In the genomic region with DNA sequence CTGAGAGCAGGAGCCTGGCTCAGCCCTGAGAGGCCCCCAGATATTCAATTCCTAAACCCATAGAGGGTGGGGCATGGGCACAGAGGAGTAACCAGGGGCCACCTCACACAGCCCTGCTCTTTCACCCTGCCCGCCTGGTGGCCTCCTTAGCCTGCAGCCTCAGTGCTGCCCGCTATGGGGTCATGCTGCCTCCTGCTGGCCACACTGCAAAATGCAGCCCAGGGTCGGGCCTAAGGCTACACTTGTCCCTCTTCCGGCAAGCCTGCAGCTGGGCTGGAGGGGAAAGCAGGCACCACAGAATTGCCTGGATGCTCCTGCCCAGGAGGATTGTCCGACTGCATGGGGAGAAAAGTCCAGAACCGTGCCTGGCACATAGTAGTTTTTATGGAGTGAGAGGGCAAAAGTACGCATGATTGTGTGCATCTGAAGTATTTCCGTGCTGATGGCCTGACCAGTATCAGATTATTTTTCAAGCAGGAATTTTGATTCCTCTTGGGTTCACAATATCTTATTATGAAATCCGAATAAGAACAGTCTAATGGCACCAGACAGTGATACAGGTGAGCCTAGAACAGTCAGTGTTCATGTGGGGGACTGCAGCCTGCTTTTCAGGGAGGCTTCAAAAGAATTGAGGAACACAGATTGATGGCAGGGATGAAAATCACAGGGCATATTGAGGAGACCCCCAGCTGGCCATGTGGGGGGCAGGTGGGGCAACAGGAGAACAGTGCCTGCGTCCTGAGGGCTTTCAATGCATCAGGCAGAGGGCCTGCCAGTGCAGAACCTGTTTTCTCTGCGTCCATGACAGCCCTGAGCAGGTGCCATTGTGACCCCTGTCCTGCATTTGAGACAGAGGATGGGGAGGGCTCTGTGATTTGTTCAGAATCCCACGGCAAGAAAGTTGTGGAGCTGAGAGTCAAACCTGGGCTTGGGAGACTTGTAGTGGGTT, we compare ENCODE assay signal across 8 cellular contexts. TPM values are rescaled to one million over a fixed set of nuclear protein-coding genes. Genes with fewer than 3 reads are reported as not detected.
DNase-seq lines count a peak whose midpoint lies in the region; ATAC-seq and TF ChIP-seq lines count a peak whose summit lies in the region.

No MANE protein-coding gene starts in this region.

- peak; percentile 51 for ATAC-seq in GM21619 (IDR thresholded peaks at IDR 0.05; ENCODE audit: unreplicated experiment)
- ATAC-seq in naive thymus-derived CD8-positive, alpha-beta T cell = peak; percentile 82 to 84
- peak; percentile 83 for ATAC-seq in stimulated activated effector memory CD8-positive, alpha-beta T cell treated with anti-CD3 and anti-CD28 coated beads, Interleukin-12 subunit alpha, Interleukin-12 subunit beta, amount 100 ng/mL, for 72 hours

- H3K4me3 Mint-ChIP-seq in Calu3 (ENCODE audit: low read depth, unreplicated experiment) = no peak overlapping the region
- no peak overlapping the region for H3K4me3 Mint-ChIP-seq in naive thymus-derived CD8-positive, alpha-beta T cell
- no peak overlapping the region for H3K4me3 Mint-ChIP-seq in stimulated activated effector memory CD8-positive, alpha-beta T cell treated with anti-CD3 and anti-CD28 coated beads, Interleukin-12 subunit alpha, Interleukin-12 subunit beta, amount 100 ng/mL, for 72 hours

- no peak for TF ChIP-seq POLR2A in erythroblast (IDR thresholded peaks at IDR 0.05; ENCODE audit: low read length)

- intact Hi-C loops in Calu3 (cut with micrococcal nuclease; ENCODE audit: unreplicated experiment) = loop anchor here (2.0 kb wide), 2 partner anchors 403 to 421 kb away; no protein-coding TSS in a partner anchor

- no TSS peak for BruUV-seq in Calu3 (replicated peaks; lab: Mats Ljungman, UMichigan)

- H3K27ac Mint-ChIP-seq in Calu3 (ENCODE audit: unreplicated experiment) = no peak overlapping the region
- peak overlapping the region in 5 of 10 donors; percentile 22 to 52 (median 39) for H3K27ac Mint-ChIP-seq in naive thymus-derived CD8-positive, alpha-beta T cell
- no peak overlapping the region for H3K27ac Mint-ChIP-seq in stimulated activated effector memory CD8-positive, alpha-beta T cell treated with anti-CD3 and anti-CD28 coated beads, Interleukin-12 subunit alpha, Interleukin-12 subunit beta, amount 100 ng/mL, for 72 hours

- H3K36me3 Mint-ChIP-seq in Calu3 (ENCODE audit: insufficient read depth, unreplicated experiment) = no peaks in the 10 kb centered on the region
- H3K36me3 Mint-ChIP-seq in naive thymus-derived CD8-positive, alpha-beta T cell = no peaks in the 10 kb centered on the region
- no peaks in the 10 kb centered on the region for H3K36me3 Mint-ChIP-seq in stimulated activated effector memory CD8-positive, alpha-beta T cell treated with anti-CD3 and anti-CD28 coated beads, Interleukin-12 subunit alpha, Interleukin-12 subunit beta, amount 100 ng/mL, for 72 hours

- POLR2A ChIA-PET in naive thymus-derived CD8-positive, alpha-beta T cell (lab: Charles Lee) = interaction anchor here (1.4 to 3.5 kb wide), 2 partner anchors 12 to 402 kb away, joined by 4 to 26 read pairs; no protein-coding TSS in a partner anchor

- H3K9me3 Mint-ChIP-seq in Calu3 (ENCODE audit: low read depth, unreplicated experiment) = no peaks in the 10 kb centered on the region
- no peaks in the 10 kb centered on the region for H3K9me3 Mint-ChIP-seq in naive thymus-derived CD8-positive, alpha-beta T cell
- H3K9me3 Mint-ChIP-seq in stimulated activated effector memory CD8-positive, alpha-beta T cell treated with anti-CD3 and anti-CD28 coated beads, Interleukin-12 subunit alpha, Interleukin-12 subunit beta, amount 100 ng/mL, for 72 hours = no peaks in the 10 kb centered on the region

- DNase-seq in Calu3 (peak; percentile 83), NCI-H460 (ENCODE audit: extremely low read depth, low read depth) (peak; percentile 40), erythroblast (lab: John Stamatoyannopoulos, UW) (peak; percentile 70 to 83), NCI-H2171 treated with DMSO at 0.1 percent for 48 hours (lab: John Stamatoyannopoulos, UW) (no peak)
- DNase-seq in activated CD8-positive, alpha-beta memory T cell treated with anti-CD3 and anti-CD28 coated beads, Interleukin-2, amount 50 U/mL, for 1 hour (ENCODE audit: extremely low read depth) = peak; percentile 44
- peak; percentile 70 to 91 (median 84) for DNase-seq in naive thymus-derived CD8-positive, alpha-beta T cell
- peak; percentile 86 to 93 for DNase-seq in stimulated activated effector memory CD8-positive, alpha-beta T cell treated with anti-CD3 and anti-CD28 coated beads, Interleukin-12 subunit alpha, Interleukin-12 subunit beta, amount 100 ng/mL, for 72 hours (ENCODE audit: low spot score in 2 of 2)

- peak; percentile 87 for TF ChIP-seq CTCF in Calu3 (IDR thresholded peaks at IDR 0.05; ENCODE audit: unreplicated experiment)

- H3K4me1 Mint-ChIP-seq in Calu3 (ENCODE audit: low read depth, unreplicated experiment) = no peaks in the 10 kb centered on the region
- peaks cover 10 to 42% (median 31%) of the 10 kb centered on the region in 4 donors for H3K4me1 Mint-ChIP-seq in naive thymus-derived CD8-positive, alpha-beta T cell
- H3K4me1 Mint-ChIP-seq in stimulated activated effector memory CD8-positive, alpha-beta T cell treated with anti-CD3 and anti-CD28 coated beads, Interleukin-12 subunit alpha, Interleukin-12 subunit beta, amount 100 ng/mL, for 72 hours = peaks cover 10% of the 10 kb centered on the region

- CTCF ChIA-PET in Calu3 (lab: Charles Lee) = interaction anchor here (1.2 kb wide), 1 partner anchor 113 kb away, joined by 9 read pairs; no protein-coding TSS in a partner anchor

- no peaks in the 10 kb centered on the region for H3K27me3 Mint-ChIP-seq in Calu3 (ENCODE audit: unreplicated experiment)
- H3K27me3 Mint-ChIP-seq in naive thymus-derived CD8-positive, alpha-beta T cell = no peaks in the 10 kb centered on the region

RNA-seq across cellular contexts. Expression of gene ALPP, which starts 51.2 kb away (rescaled TPM):
- not detected in 2 replicates for total RNA-seq in Calu3 (2022)
- total RNA-seq in NCI-H460 (2014; rRNA removed; shearing (Covaris generic)) = not detected in 2 replicates
- not detected in 2 replicates for polyA plus RNA-seq in NCI-H460 (2014; cell fraction: nucleus; rRNA removed)
- total RNA-seq in naive thymus-derived CD8-positive, alpha-beta T cell = not detected
- not detected for polyA plus RNA-seq in naive thymus-derived CD8-positive, alpha-beta T cell
